In genomic region chr15:65086680-65087111, GRCh38 we compare ENCODE assay signal across 1 cellular context.
TF ChIP-seq lines count a peak whose summit lies in the region.

No MANE protein-coding gene starts in this region.

TF ChIP-seq in H1, 55 proteins besides CTCF, POLR2A, EP300 and RAD21:
- TF ChIP-seq CEBPB (IDR thresholded peaks at IDR 0.05; ENCODE audit: low read depth, low read length): no peak
- TF ChIP-seq SP2 (IDR thresholded peaks at IDR 0.05; ENCODE audit: low read length): no peak
- no peak for TF ChIP-seq NRF1 (IDR thresholded peaks at IDR 0.05; ENCODE audit: low read depth, low read length)
- no peak for TF ChIP-seq YY1 (IDR thresholded peaks at IDR 0.05; ENCODE audit: low read depth, low read length)
- no peak for TF ChIP-seq CHD7 (IDR thresholded peaks at IDR 0.05; ENCODE audit: insufficient replicate concordance, low read length)
- TF ChIP-seq FOSL1 (IDR thresholded peaks at IDR 0.05; ENCODE audit: insufficient read depth, low read depth, low read length): no peak
- no peak for TF ChIP-seq SIRT6 (IDR thresholded peaks at IDR 0.05; ENCODE audit: low read length)
- TF ChIP-seq JUND (IDR thresholded peaks at IDR 0.05; ENCODE audit: low read length): no peak
- TF ChIP-seq POU5F1 (IDR thresholded peaks at IDR 0.05; ENCODE audit: low read depth, low read length): no peak
- no peak for TF ChIP-seq SAP30 (IDR thresholded peaks at IDR 0.05; ENCODE audit: insufficient read depth, insufficient replicate concordance, low read length)
- TF ChIP-seq CHD2 (IDR thresholded peaks at IDR 0.05; ENCODE audit: low read length): no peak
- no peak for TF ChIP-seq TCF12 (IDR thresholded peaks at IDR 0.05; ENCODE audit: low read depth, low read length)
- TF ChIP-seq KDM1A (IDR thresholded peaks at IDR 0.05; ENCODE audit: borderline replicate concordance, low read length): no peak
- no peak for TF ChIP-seq USF2 (IDR thresholded peaks at IDR 0.05; ENCODE audit: low read length)
- TF ChIP-seq SP1 (IDR thresholded peaks at IDR 0.05; ENCODE audit: low read depth, low read length): no peak
